ENCODE assay signal across 34 cellular contexts in genomic region chr1:107858323-107858722, GRCh38.
"Had no signal": no experiment of that assay in that cellular context is flagged by ENCODE, and none has a peak within 500 bp of the region (broad histone marks: within the 10 kb centered on the region; RNA-seq: fewer than 3 reads in every experiment).

No MANE protein-coding gene starts in this region.

- FAIRE-seq: astrocyte, bronchial epithelial cell had no signal

- H3K27ac Mint-ChIP-seq: activated CD4-positive, alpha-beta memory T cell treated with anti-CD3 and anti-CD28 coated beads, Interleukin-2, amount 10 ng/mL, durations not matched to agents 7 days and 5 days; activated CD4-positive, alpha-beta T cell treated with anti-CD3 and anti-CD28 coated beads, Interleukin-2, amount 10 ng/mL, durations not matched to agents 7 days and 5 days; activated naive CD8-positive, alpha-beta T cell; activated T-cell treated with anti-CD3 and anti-CD28 coated beads, Interleukin-2, amount 50 U/mL, for 24 hours; dendritic cell treated with granulocyte-macrophage colony-stimulating factor and Interleukin-4, amounts not matched to agents 40 ng/mL and 50 ng/mL, for 4 days; endodermal cell; T-helper 17 cell; T-helper 2 cell treated with Interferon-gamma antibody and Interleukin-4, amounts not matched to agents 5 μg/mL and 100 μg/mL, for 36 hours had no signal

- H3K4me3 Mint-ChIP-seq: activated CD4-positive, alpha-beta memory T cell treated with anti-CD3 and anti-CD28 coated beads, Interleukin-2, amount 10 ng/mL, durations not matched to agents 7 days and 5 days; activated CD4-positive, alpha-beta T cell treated with anti-CD3 and anti-CD28 coated beads, Interleukin-2, amount 10 ng/mL, durations not matched to agents 7 days and 5 days; activated naive CD8-positive, alpha-beta T cell; activated T-cell treated with anti-CD3 and anti-CD28 coated beads, Interleukin-2, amount 50 U/mL, for 24 hours; activated T-helper 17 cell treated with anti-CD3 and anti-CD28 coated beads, Interleukin-2, amount 50 U/mL, for 72 hours; central memory CD8-positive, alpha-beta T cell; dendritic cell treated with granulocyte-macrophage colony-stimulating factor and Interleukin-4, amounts not matched to agents 40 ng/mL and 50 ng/mL, for 4 days; endodermal cell; T-helper 17 cell; T-helper 2 cell treated with Interferon-gamma antibody and Interleukin-4, amounts not matched to agents 5 μg/mL and 100 μg/mL, for 36 hours had no signal

- H3K4me1 Mint-ChIP-seq: activated T-helper 17 cell treated with anti-CD3 and anti-CD28 coated beads, Interleukin-2, amount 50 U/mL, for 72 hours; T-helper 17 cell had no signal

- H3K36me3 ChIP-seq: brain microvascular endothelial cell, esophagus muscularis mucosa, gastroesophageal sphincter, WERI-Rb-1 had no signal

- H3K9me3 ChIP-seq: esophagus muscularis mucosa, gastroesophageal sphincter had no signal

- H3K9me3 Mint-ChIP-seq: activated CD4-positive, alpha-beta memory T cell treated with anti-CD3 and anti-CD28 coated beads, Interleukin-2, amount 10 ng/mL, durations not matched to agents 7 days and 5 days; dendritic cell treated with granulocyte-macrophage colony-stimulating factor and Interleukin-4, amounts not matched to agents 40 ng/mL and 50 ng/mL, for 4 days had no signal

- H3K27me3 Mint-ChIP-seq: activated CD4-positive, alpha-beta memory T cell treated with anti-CD3 and anti-CD28 coated beads, Interleukin-2, amount 10 ng/mL, durations not matched to agents 7 days and 5 days; activated CD4-positive, alpha-beta T cell treated with anti-CD3 and anti-CD28 coated beads, Interleukin-2, amount 10 ng/mL, durations not matched to agents 7 days and 5 days; activated naive CD8-positive, alpha-beta T cell; activated T-cell treated with anti-CD3 and anti-CD28 coated beads, Interleukin-2, amount 50 U/mL, for 24 hours; activated T-helper 17 cell treated with anti-CD3 and anti-CD28 coated beads, Interleukin-2, amount 50 U/mL, for 72 hours; central memory CD8-positive, alpha-beta T cell; dendritic cell treated with granulocyte-macrophage colony-stimulating factor and Interleukin-4, amounts not matched to agents 40 ng/mL and 50 ng/mL, for 4 days; T-helper 17 cell had no signal

- H3K27me3 ChIP-seq: brain microvascular endothelial cell, gastroesophageal sphincter had no signal

- H3K4me3 ChIP-seq: coronary artery, dorsolateral prefrontal cortex, esophagus muscularis mucosa, gastroesophageal sphincter had no signal

- H3K27ac ChIP-seq: brain microvascular endothelial cell, coronary artery, dorsolateral prefrontal cortex, esophagus muscularis mucosa, gastroesophageal sphincter, WERI-Rb-1 had no signal

- H3K4me1 ChIP-seq: esophagus muscularis mucosa, gastroesophageal sphincter had no signal

- ATAC-seq: activated T-helper 17 cell treated with anti-CD3 and anti-CD28 coated beads, Interleukin-2, amount 50 U/mL, for 72 hours; gastroesophageal sphincter; T-helper 17 cell had no signal

- DNase-seq: activated CD4-positive, alpha-beta memory T cell treated with anti-CD3 and anti-CD28 coated beads, Interleukin-2, amount 10 ng/mL, durations not matched to agents 7 days and 5 days; activated CD4-positive, alpha-beta T cell treated with anti-CD3 and anti-CD28 coated beads for 1 hour; activated CD4-positive, alpha-beta T cell treated with anti-CD3 and anti-CD28 coated beads for 4 hours; activated CD4-positive, alpha-beta T cell treated with anti-CD3 and anti-CD28 coated beads, Interleukin-2, amount 10 ng/mL, durations not matched to agents 7 days and 5 days; activated CD4-positive, alpha-beta T cell treated with anti-CD3 and anti-CD28 coated beads, Interleukin-2, amount 50 U/mL, for 4 hours; activated CD8-positive, alpha-beta memory T cell treated with anti-CD3 and anti-CD28 coated beads, Interleukin-2, amount 50 U/mL, for 48 hours; activated effector memory CD4-positive, alpha-beta T cell treated with Interleukin-2 at 50 U/mL for 16 hours; activated gamma-delta T cell treated with Interleukin-2 at 50 U/mL for 16 hours; activated naive CD4-positive, alpha-beta T cell treated with anti-CD3 and anti-CD28 coated beads, Interleukin-2, amount 50 U/mL, for 16 hours; activated naive CD4-positive, alpha-beta T cell treated with Interleukin-2 at 50 U/mL for 16 hours; activated T-cell treated with anti-CD3 and anti-CD28 coated beads for 4 hours; activated T-cell treated with anti-CD3 and anti-CD28 coated beads, Interleukin-2, amount 50 U/mL, for 24 hours; amniotic stem cell; anterior cingulate cortex; brain microvascular endothelial cell; dorsolateral prefrontal cortex; effector memory CD4-positive, alpha-beta T cell; endodermal cell; erythroblast; foreskin melanocyte; T-helper 1 cell; T-helper 17 cell; T1000; WERI-Rb-1 had no signal
